Comparison of ENCODE assay signal across 15 cellular contexts in the genomic region with DNA sequence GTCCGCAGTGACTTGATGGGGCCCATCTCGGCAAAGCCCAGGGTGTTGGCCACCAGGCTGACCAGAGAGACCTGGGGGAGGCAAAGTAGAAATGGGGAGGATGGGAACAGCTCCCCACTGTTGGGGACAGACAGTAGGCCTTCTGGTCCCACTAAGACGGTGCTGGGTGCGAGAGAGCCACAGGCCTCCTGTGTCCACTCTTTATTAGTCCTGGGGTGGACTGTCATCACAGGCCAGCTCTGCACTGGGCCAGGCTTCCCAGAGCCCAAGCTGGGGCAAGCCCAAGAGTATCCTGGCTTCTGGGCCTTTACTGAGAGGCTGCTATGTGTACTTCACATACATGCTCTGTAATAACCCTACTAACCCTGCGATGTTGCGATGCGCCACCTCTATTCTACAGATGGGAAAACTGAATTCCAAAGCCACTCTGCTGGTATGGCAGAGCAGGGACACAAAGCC.
DNase-seq lines count a peak whose midpoint lies in the region; ATAC-seq and TF ChIP-seq lines count a peak whose summit lies in the region.
"Had no signal": no experiment of that assay in that cellular context is flagged by ENCODE, and none has a peak within 500 bp of the region (broad histone marks: within the 10 kb centered on the region; RNA-seq: fewer than 3 reads in every experiment).

No MANE protein-coding gene starts in this region.

- no peak for ATAC-seq in HG03175 (IDR thresholded peaks at IDR 0.05; ENCODE audit: unreplicated experiment)
- ATAC-seq: A549, GM12878, GM23338 had no signal

- H3K4me1 ChIP-seq in endodermal cell (ENCODE audit: control insufficient read depth, insufficient read depth, low read length) (no peaks in the 10 kb centered on the region), sigmoid colon (no peaks in the 10 kb centered on the region)
- H3K4me1 ChIP-seq: A549, BE2C had no signal

- H3K36me3 Mint-ChIP-seq in endodermal cell (ENCODE audit: low read depth), result no peaks in the 10 kb centered on the region
- no peaks in the 10 kb centered on the region for H3K36me3 Mint-ChIP-seq in endothelial cell (ENCODE audit: low read depth, unreplicated experiment)
- H3K36me3 Mint-ChIP-seq: CD4-positive, alpha-beta memory T cell had no signal

- H3K9me3 ChIP-seq in endodermal cell (ENCODE audit: control insufficient read depth, low read length) (no peaks in the 10 kb centered on the region), sigmoid colon (no peaks in the 10 kb centered on the region)
- H3K9me3 ChIP-seq: A549, BE2C had no signal

- TF ChIP-seq EP300 in sigmoid colon (IDR thresholded peaks at IDR 0.05), result no peak

- H3K27ac ChIP-seq in endodermal cell (ENCODE audit: low read depth, low read length) (no peak overlapping the region), sigmoid colon (no peak overlapping the region)
- H3K27ac ChIP-seq: A549, C4-2B had no signal

- H3K27me3 ChIP-seq in endodermal cell (ENCODE audit: control insufficient read depth, insufficient read depth, low read length, poor library complexity, severe bottlenecking), result no peaks in the 10 kb centered on the region
- H3K27me3 ChIP-seq in sigmoid colon, result no peaks in the 10 kb centered on the region
- H3K27me3 ChIP-seq: BE2C had no signal

- H3K27me3 Mint-ChIP-seq in endodermal cell (ENCODE audit: insufficient read depth) (no peaks in the 10 kb centered on the region), endothelial cell (ENCODE audit: unreplicated experiment) (peaks cover 7% of the 10 kb centered on the region)
- H3K27me3 Mint-ChIP-seq: CD4-positive, alpha-beta memory T cell had no signal

- intact Hi-C loops in sigmoid colon (cut with DNase I), result no loop called here

- TF ChIP-seq POLR2A in sigmoid colon (IDR thresholded peaks at IDR 0.05), result no peak

- no peak overlapping the region for H3K4me3 Mint-ChIP-seq in endodermal cell
- no peak overlapping the region for H3K4me3 Mint-ChIP-seq in endothelial cell (ENCODE audit: unreplicated experiment)
- H3K4me3 Mint-ChIP-seq: CD4-positive, alpha-beta memory T cell; GM23338 had no signal

- no peak overlapping the region for H3K4me3 ChIP-seq in endodermal cell (ENCODE audit: low read length)
- no peak overlapping the region for H3K4me3 ChIP-seq in sigmoid colon
- H3K4me3 ChIP-seq: A549, GM12878, GM23338 had no signal

- TF ChIP-seq CTCF in endodermal cell (conservative IDR thresholded peaks at IDR 0.05) (no peak), sigmoid colon (IDR thresholded peaks at IDR 0.05) (no peak), endothelial cell (IDR thresholded peaks at IDR 0.05; ENCODE audit: unreplicated experiment) (no peak)

- DNase-seq in activated effector memory CD4-positive, alpha-beta T cell treated with anti-CD3 and anti-CD28 coated beads, Interleukin-2, amount 50 U/mL, for 16 hours, result peak; percentile 48
- no peak for DNase-seq in activated effector memory CD4-positive, alpha-beta T cell treated with Interleukin-2 at 50 U/mL for 16 hours
- DNase-seq in endodermal cell (peak; percentile 16), mesenteric fat pad (ENCODE audit: low spot score) (peak; percentile 89), sigmoid colon (peak; percentile 45), endothelial cell (ENCODE audit: low spot score) (no peak)
- DNase-seq: BE2C; CD4-positive, alpha-beta memory T cell; DMS79; H7 had no signal

- H3K9me3 Mint-ChIP-seq in endodermal cell, result no peaks in the 10 kb centered on the region
- no peaks in the 10 kb centered on the region for H3K9me3 Mint-ChIP-seq in endothelial cell (ENCODE audit: unreplicated experiment)
- H3K9me3 Mint-ChIP-seq: GM23338 had no signal

- H3K27ac Mint-ChIP-seq in endodermal cell, result no peak overlapping the region
- no peak overlapping the region for H3K27ac Mint-ChIP-seq in endothelial cell (ENCODE audit: unreplicated experiment)
- H3K27ac Mint-ChIP-seq: CD4-positive, alpha-beta memory T cell; GM23338 had no signal

- WGBS in endodermal cell (ENCODE audit: insufficient coverage in 1 of 2, insufficient read length in 1 of 2), 2 experiments, result 90 to 94% methylated on average over 2 to 7 of the region's 7 CpGs
- whole genome bisulfite sequencing in sigmoid colon, 2 donors, result 97 to 98% methylated on average over 7 of the region's 7 CpGs

- no peaks in the 10 kb centered on the region for H3K36me3 ChIP-seq in endodermal cell (ENCODE audit: control insufficient read depth, insufficient read depth, low read length)
- H3K36me3 ChIP-seq in sigmoid colon, result no peaks in the 10 kb centered on the region
- H3K36me3 ChIP-seq: BE2C had no signal

- no peak overlapping the region for H3K9ac ChIP-seq in endodermal cell (ENCODE audit: extremely low read depth, low read length, poor library complexity, severe bottlenecking)

- H3K4me1 Mint-ChIP-seq in endodermal cell (no peaks in the 10 kb centered on the region), endothelial cell (ENCODE audit: unreplicated experiment) (peaks cover 3% of the 10 kb centered on the region)
- H3K4me1 Mint-ChIP-seq: CD4-positive, alpha-beta memory T cell had no signal

Comparison
In these comparisons a context has a peak if more than half of its experiments do, and no peak if none do; other contexts are left out.
1. DNase-seq: peak in activated effector memory CD4-positive, alpha-beta T cell treated with anti-CD3 and anti-CD28 coated beads, Interleukin-2, amount 50 U/mL, for 16 hours (single experiment), endodermal cell (single experiment), mesenteric fat pad (single experiment) and sigmoid colon (single experiment); none in activated effector memory CD4-positive, alpha-beta T cell treated with Interleukin-2 at 50 U/mL for 16 hours (single experiment) and endothelial cell (single experiment).